In the genomic region with DNA sequence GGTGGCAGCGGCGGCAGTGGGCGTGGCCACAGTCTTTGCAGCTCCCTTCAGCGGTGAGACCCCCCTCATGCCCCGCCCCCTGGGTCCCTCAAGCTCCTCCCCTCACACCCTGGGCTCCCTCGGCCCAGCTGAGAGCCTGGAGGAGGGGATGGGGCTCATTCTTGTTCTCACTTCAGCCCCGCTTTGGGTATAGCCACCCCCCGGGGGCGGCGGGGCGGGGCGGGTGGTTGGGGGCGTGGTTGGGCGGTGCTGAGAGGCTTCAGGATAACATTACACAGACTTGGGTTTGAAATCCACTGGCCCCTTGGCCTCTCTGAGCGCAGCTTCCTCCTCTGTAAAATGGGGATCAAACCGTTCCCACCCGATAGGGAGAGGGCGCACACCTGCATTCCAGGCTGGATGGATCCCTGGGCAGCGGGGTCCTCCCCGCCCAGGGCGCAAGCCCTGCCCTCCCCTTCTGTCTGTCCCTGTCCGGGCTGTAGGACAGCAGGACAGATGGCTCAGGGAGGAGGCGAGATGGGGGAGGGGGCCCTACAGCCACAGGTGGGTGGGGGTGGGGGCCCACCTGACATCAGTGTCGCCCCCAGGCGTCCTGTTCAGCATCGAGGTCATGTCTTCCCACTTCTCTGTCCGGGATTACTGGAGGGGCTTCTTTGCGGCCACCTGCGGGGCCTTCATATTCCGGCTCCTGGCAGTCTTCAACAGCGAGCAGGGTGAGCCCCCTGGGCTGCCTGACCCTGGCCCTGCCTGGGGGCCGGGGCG, we compare ENCODE assay signal across 9 cellular contexts. TPM values are rescaled to one million over a fixed set of nuclear protein-coding genes. Genes with fewer than 3 reads are reported as not detected.
DNase-seq lines count a peak whose midpoint lies in the region; ATAC-seq and TF ChIP-seq lines count a peak whose summit lies in the region.
"Had no signal": no experiment of that assay in that cellular context is flagged by ENCODE, and none has a peak within 500 bp of the region (broad histone marks: within the 10 kb centered on the region; RNA-seq: fewer than 3 reads in every experiment).

No MANE protein-coding gene starts in this region.

- peak overlapping the region; percentile 22 for H3K4me3 ChIP-seq in upper lobe of right lung

- peak; percentile 22 for DNase-seq in activated naive CD8-positive, alpha-beta T cell treated with anti-CD3 and anti-CD28 coated beads for 36 hours
- DNase-seq in activated naive CD8-positive, alpha-beta T cell treated with anti-CD3 and anti-CD28 coated beads, Interleukin-2, amount 50 U/mL, for 24 hours, result no peak
- DNase-seq in activated naive CD4-positive, alpha-beta T cell treated with Interleukin-2 at 50 U/mL for 16 hours, result peak; percentile 50
- DNase-seq in memory B cell (ENCODE audit: low spot score in 2 of 2) (no peak), upper lobe of right lung (no peak), HCEC 1CT (no peak)

- H3K4me1 ChIP-seq in upper lobe of right lung, result peaks cover 9% of the 10 kb centered on the region

- TF ChIP-seq CTCF in upper lobe of right lung (IDR thresholded peaks at IDR 0.05), result no peak

- peaks cover 3% of the 10 kb centered on the region for H3K4me1 Mint-ChIP-seq in activated naive CD8-positive, alpha-beta T cell treated with anti-CD3 and anti-CD28 coated beads for 36 hours
- H3K4me1 Mint-ChIP-seq in activated naive CD8-positive, alpha-beta T cell treated with anti-CD3 and anti-CD28 coated beads, Interleukin-2, amount 50 U/mL, for 24 hours, result no peaks in the 10 kb centered on the region
- H3K4me1 Mint-ChIP-seq in memory B cell, result peaks cover 2% of the 10 kb centered on the region

- H3K9me3 Mint-ChIP-seq in activated naive CD8-positive, alpha-beta T cell treated with anti-CD3 and anti-CD28 coated beads for 36 hours, result no peaks in the 10 kb centered on the region
- no peaks in the 10 kb centered on the region for H3K9me3 Mint-ChIP-seq in activated naive CD8-positive, alpha-beta T cell treated with anti-CD3 and anti-CD28 coated beads, Interleukin-2, amount 50 U/mL, for 24 hours
- no peaks in the 10 kb centered on the region for H3K9me3 Mint-ChIP-seq in memory B cell

- intact Hi-C loops in upper lobe of right lung (cut with DNase I), result no loop called here

- H3K4me3 Mint-ChIP-seq in activated naive CD8-positive, alpha-beta T cell treated with anti-CD3 and anti-CD28 coated beads for 36 hours, result no peak overlapping the region
- no peak overlapping the region for H3K4me3 Mint-ChIP-seq in activated naive CD8-positive, alpha-beta T cell treated with anti-CD3 and anti-CD28 coated beads, Interleukin-2, amount 50 U/mL, for 24 hours
- peak overlapping the region; percentile 44 for H3K4me3 Mint-ChIP-seq in memory B cell

- H3K36me3 Mint-ChIP-seq in activated naive CD8-positive, alpha-beta T cell treated with anti-CD3 and anti-CD28 coated beads for 36 hours, result no peaks in the 10 kb centered on the region
- no peaks in the 10 kb centered on the region for H3K36me3 Mint-ChIP-seq in activated naive CD8-positive, alpha-beta T cell treated with anti-CD3 and anti-CD28 coated beads, Interleukin-2, amount 50 U/mL, for 24 hours (ENCODE audit: low read depth)
- no peaks in the 10 kb centered on the region for H3K36me3 Mint-ChIP-seq in memory B cell

- ATAC-seq in activated naive CD8-positive, alpha-beta T cell treated with anti-CD3 and anti-CD28 coated beads, Interleukin-2, amount 50 U/mL, for 24 hours, result no peak
- peak; percentile 53 for ATAC-seq in memory B cell (ENCODE audit: low read depth)
- peak; percentile 7 for ATAC-seq in upper lobe of right lung
- no peak for ATAC-seq in HG02798 (IDR thresholded peaks at IDR 0.05; ENCODE audit: poor library complexity, unreplicated experiment)
- no peak for ATAC-seq in GM21737 (IDR thresholded peaks at IDR 0.05; ENCODE audit: unreplicated experiment)

- H3K27ac Mint-ChIP-seq in activated naive CD8-positive, alpha-beta T cell treated with anti-CD3 and anti-CD28 coated beads for 36 hours, result no peak overlapping the region
- H3K27ac Mint-ChIP-seq in activated naive CD8-positive, alpha-beta T cell treated with anti-CD3 and anti-CD28 coated beads, Interleukin-2, amount 50 U/mL, for 24 hours, result no peak overlapping the region
- no peak overlapping the region for H3K27ac Mint-ChIP-seq in memory B cell

- peaks cover 22% of the 10 kb centered on the region for H3K27me3 Mint-ChIP-seq in activated naive CD8-positive, alpha-beta T cell treated with anti-CD3 and anti-CD28 coated beads for 36 hours
- H3K27me3 Mint-ChIP-seq in activated naive CD8-positive, alpha-beta T cell treated with anti-CD3 and anti-CD28 coated beads, Interleukin-2, amount 50 U/mL, for 24 hours, result peaks cover 24% of the 10 kb centered on the region
- H3K27me3 Mint-ChIP-seq in memory B cell, result peaks cover 21% of the 10 kb centered on the region

- H3K36me3 ChIP-seq in upper lobe of right lung, result no peaks in the 10 kb centered on the region

- no peaks in the 10 kb centered on the region for H3K27me3 ChIP-seq in upper lobe of right lung

- no peak overlapping the region for H3K27ac ChIP-seq in upper lobe of right lung

- no peaks in the 10 kb centered on the region for H3K9me3 ChIP-seq in upper lobe of right lung

RNA-seq across cellular contexts. Expression of a gene that starts 5.1 kb away (rescaled TPM):
- total RNA-seq in activated naive CD8-positive, alpha-beta T cell treated with anti-CD3 and anti-CD28 coated beads for 36 hours, result not detected
- total RNA-seq in upper lobe of right lung, result not detected
- total RNA-seq: LHCN-M2 had no signal

RNA-seq across cellular contexts. Expression of a gene that starts 9.1 kb away (rescaled TPM):
- total RNA-seq in activated naive CD8-positive, alpha-beta T cell treated with anti-CD3 and anti-CD28 coated beads for 36 hours, result not detected
- total RNA-seq in upper lobe of right lung, result 10.7 TPM

RNA-seq across cellular contexts. Expression of a gene that starts 16.7 kb away (rescaled TPM):
- total RNA-seq in activated naive CD8-positive, alpha-beta T cell treated with anti-CD3 and anti-CD28 coated beads for 36 hours, result not detected
- 0.35 TPM for total RNA-seq in upper lobe of right lung
- total RNA-seq: LHCN-M2 had no signal

RNA-seq across cellular contexts. Expression of a gene that starts 22.9 kb away (rescaled TPM):
- total RNA-seq in activated naive CD8-positive, alpha-beta T cell treated with anti-CD3 and anti-CD28 coated beads for 36 hours, result not detected
- total RNA-seq in upper lobe of right lung, result not detected
- total RNA-seq: LHCN-M2 had no signal

RNA-seq across cellular contexts. Expression of a gene that starts 46.5 kb away (rescaled TPM):
- total RNA-seq in activated naive CD8-positive, alpha-beta T cell treated with anti-CD3 and anti-CD28 coated beads for 36 hours, result under 1 TPM; 0.34 to 0.45 TPM
- total RNA-seq in upper lobe of right lung, result not detected

Comparison
In these comparisons a context has a peak if more than half of its experiments do, and no peak if none do; other contexts are left out.
1. DNase-seq: peak in activated naive CD8-positive, alpha-beta T cell treated with anti-CD3 and anti-CD28 coated beads for 36 hours (single experiment) and activated naive CD4-positive, alpha-beta T cell treated with Interleukin-2 at 50 U/mL for 16 hours (single experiment); none in activated naive CD8-positive, alpha-beta T cell treated with anti-CD3 and anti-CD28 coated beads, Interleukin-2, amount 50 U/mL, for 24 hours (single experiment), memory B cell (0 of 2), upper lobe of right lung (single experiment) and HCEC 1CT (single experiment).
2. ATAC-seq: peak in memory B cell (single experiment) and upper lobe of right lung (single experiment); none in activated naive CD8-positive, alpha-beta T cell treated with anti-CD3 and anti-CD28 coated beads, Interleukin-2, amount 50 U/mL, for 24 hours (single experiment), HG02798 (single experiment) and GM21737 (single experiment).
3. RNA of a gene that starts 9.1 kb away (total RNA-seq): 10.7 TPM in upper lobe of right lung (single experiment); not detected in activated naive CD8-positive, alpha-beta T cell treated with anti-CD3 and anti-CD28 coated beads for 36 hours; every median in the first group is over 10 times any median in the second.